Comparison of ENCODE assay signal across 8 cellular contexts in the genomic region with DNA sequence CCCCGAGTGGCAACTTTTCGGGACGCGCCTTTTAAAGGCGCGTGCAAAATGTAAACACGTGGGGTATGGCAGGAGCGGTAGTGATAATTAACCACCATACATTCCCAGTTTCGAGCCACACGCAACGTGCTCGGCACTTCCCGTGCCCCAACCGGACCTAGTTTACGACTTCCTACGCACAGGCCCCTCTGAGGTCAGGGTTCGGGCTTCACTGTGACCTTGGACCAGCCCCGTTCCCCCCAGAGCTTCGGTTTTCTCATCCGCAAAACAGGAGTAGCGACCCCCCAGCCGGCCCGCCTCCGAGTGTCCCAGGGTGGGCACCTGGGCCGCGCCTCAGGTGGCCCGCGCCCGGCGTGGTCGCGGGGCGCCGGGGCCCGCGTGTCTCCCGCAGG. TPM values are rescaled to one million over a fixed set of nuclear protein-coding genes. Genes with fewer than 3 reads are reported as not detected.
DNase-seq lines count a peak whose midpoint lies in the region; ATAC-seq, FAIRE-seq and TF ChIP-seq lines count a peak whose summit lies in the region.

No MANE protein-coding gene starts in this region.

- peaks cover 54 to 70% (median 61%) of the 10 kb centered on the region in 3 donors for H3K4me1 Mint-ChIP-seq in CD8-positive, alpha-beta memory T cell

- peaks cover 10 to 65% (median 16%) of the 10 kb centered on the region in 3 donors for H3K36me3 Mint-ChIP-seq in CD8-positive, alpha-beta memory T cell

- peaks cover 0 to 5% of the 10 kb centered on the region in 2 donors for H3K27me3 Mint-ChIP-seq in CD8-positive, alpha-beta memory T cell

- TF ChIP-seq CTCF in adrenal gland (IDR thresholded peaks at IDR 0.05), result no peak
- no peak for TF ChIP-seq CTCF in D721Med (IDR thresholded peaks at IDR 0.05; ENCODE audit: insufficient read depth, missing control alignments)

- peak overlapping the region; percentile 76 to 98 (median 97) for H3K27ac Mint-ChIP-seq in CD8-positive, alpha-beta memory T cell

- H3K4me3 ChIP-seq in CD8-positive, alpha-beta memory T cell (ENCODE audit: low read length), result peak overlapping the region; percentile 99
- peak overlapping the region; percentile 67 for H3K4me3 ChIP-seq in SJSA1
- H3K4me3 ChIP-seq in adrenal gland, result peak overlapping the region; percentile 43 to 76 (median 58)
- peak overlapping the region; percentile 92 for H3K4me3 ChIP-seq in rectal smooth muscle tissue (ENCODE audit: low read length)

- peaks cover 34% of the 10 kb centered on the region for H3K4me1 ChIP-seq in CD8-positive, alpha-beta memory T cell (ENCODE audit: insufficient read depth, low read length)
- peaks cover 17% of the 10 kb centered on the region for H3K4me1 ChIP-seq in SJSA1 (replicated peaks)
- peaks cover 15 to 42% of the 10 kb centered on the region in 2 donors for H3K4me1 ChIP-seq in adrenal gland (replicated peaks in 1 of 2)
- H3K4me1 ChIP-seq in rectal smooth muscle tissue (ENCODE audit: control insufficient read depth, insufficient read depth, low read length), result peaks cover 24% of the 10 kb centered on the region

- peaks cover 20% of the 10 kb centered on the region for H3K36me3 ChIP-seq in CD8-positive, alpha-beta memory T cell (ENCODE audit: insufficient read depth, low read length)
- H3K36me3 ChIP-seq in SJSA1 (peaks cover 40% of the 10 kb centered on the region), adrenal gland (replicated peaks in 1 of 2) (no peaks in the 10 kb centered on the region), rectal smooth muscle tissue (ENCODE audit: control insufficient read depth, insufficient read depth, low read length) (peaks cover 12% of the 10 kb centered on the region)

- intact Hi-C loops in adrenal gland (cut with DNase I), result loop anchor here in 1 of 2 donors (10.0 kb wide), 1 partner anchor 51 kb away; a partner anchor contains a TSS
- intact Hi-C loops in left ventricle myocardium superior (cut with micrococcal nuclease), result no loop called here

- WGBS in adrenal gland, 4 donors, result 0% methylated on average over 7 to 37 of the region's 37 CpGs; no CpG with 5 or more reads in 1 of the 4 donors

- no peaks in the 10 kb centered on the region for H3K27me3 ChIP-seq in CD8-positive, alpha-beta memory T cell (ENCODE audit: insufficient read depth, low read length, poor library complexity, severe bottlenecking)
- H3K27me3 ChIP-seq in SJSA1 (replicated peaks) (no peaks in the 10 kb centered on the region), adrenal gland (no peaks in the 10 kb centered on the region), rectal smooth muscle tissue (ENCODE audit: control insufficient read depth, insufficient read depth, low read length) (no peaks in the 10 kb centered on the region)

- CTCF ChIA-PET in CD8-positive, alpha-beta memory T cell (lab: Charles Lee), result interaction anchor here (0.9 to 4.1 kb wide), 11 partner anchors 10 to 527 kb away, joined by 3 to 30 read pairs (median 4); a partner anchor contains a TSS

- POLR2A ChIA-PET in CD8-positive, alpha-beta memory T cell (lab: Charles Lee), result interaction anchor here (0.7 to 3.6 kb wide), 7 partner anchors 14 to 1460 kb away, joined by 3 to 78 read pairs (median 8); a partner anchor contains a TSS

- H3K9ac ChIP-seq in rectal smooth muscle tissue (ENCODE audit: low read length), result peak overlapping the region; percentile 58

- no peaks in the 10 kb centered on the region for H3K9me3 Mint-ChIP-seq in CD8-positive, alpha-beta memory T cell

- H3K4me3 Mint-ChIP-seq in CD8-positive, alpha-beta memory T cell, result peak overlapping the region; percentile 93 to 99 (median 97)

- TF ChIP-seq POLR2A in adrenal gland (IDR thresholded peaks at IDR 0.05), result no peak

- no peaks in the 10 kb centered on the region for H3K9me3 ChIP-seq in CD8-positive, alpha-beta memory T cell (ENCODE audit: low read length)
- H3K9me3 ChIP-seq in SJSA1 (replicated peaks) (no peaks in the 10 kb centered on the region; the same call in 1 of the 2 replicates), adrenal gland (replicated peaks in 1 of 3) (no peaks in the 10 kb centered on the region)

- FAIRE-seq in D721Med (lab: Jason Lieb, UNC), result no peak

- ATAC-seq in GM19455 (IDR thresholded peaks at IDR 0.05; ENCODE audit: unreplicated experiment) (peak; percentile 52), HG03565 (IDR thresholded peaks at IDR 0.05; ENCODE audit: unreplicated experiment) (peak; percentile 23), left ventricle myocardium superior (peak; percentile 45)

- DNase-seq in CD8-positive, alpha-beta memory T cell, result peak in 3 of 5 donors; percentile 32 to 73 (median 43)
- no peak for DNase-seq in SJSA1 (ENCODE audit: low read depth in 1 of 2, low spot score in 2 of 2)
- DNase-seq in adrenal gland, result peak; percentile 58 to 84 (median 69)
- DNase-seq in left ventricle myocardium superior, result peak; percentile 75
- DNase-seq in D721Med (ENCODE audit: insufficient read length, low spot score), result no peak

- peak overlapping the region; percentile 94 for H3K27ac ChIP-seq in CD8-positive, alpha-beta memory T cell (ENCODE audit: low read depth, low read length)
- H3K27ac ChIP-seq in SJSA1, result peak overlapping the region; percentile 20; the same call in 1 of the 2 replicates
- H3K27ac ChIP-seq in adrenal gland, result peak overlapping the region; percentile 43 to 96 (median 91)
- peak overlapping the region; percentile 76 for H3K27ac ChIP-seq in rectal smooth muscle tissue (ENCODE audit: low read depth, low read length)

RNA-seq across cellular contexts. Expression of a gene that starts 0.5 kb away (rescaled TPM):
- total RNA-seq in CD8-positive, alpha-beta memory T cell, result 10 to 100 TPM; 21.7 to 21.8 TPM
- polyA plus RNA-seq in CD8-positive, alpha-beta memory T cell, result 13.9 TPM
- 12.8 and 17.3 TPM in 2 replicates for total RNA-seq in SJSA1 (2014; rRNA removed; shearing (Covaris generic))
- total RNA-seq in adrenal gland (10 to 100 TPM; 10.2 to 25.2 (median 17.6) TPM), left ventricle myocardium superior (36.8 TPM)
- 10 to 100 TPM; 10.1 to 39.0 (median 11.7) TPM for polyA plus RNA-seq in adrenal gland

RNA-seq across cellular contexts. Expression of a gene that starts 0.6 kb away (rescaled TPM):
- 10 to 100 TPM; 48.8 to 49.4 TPM for total RNA-seq in CD8-positive, alpha-beta memory T cell
- 75.3 TPM for polyA plus RNA-seq in CD8-positive, alpha-beta memory T cell
- total RNA-seq in SJSA1 (2014; rRNA removed; shearing (Covaris generic)), result 82.1 and 82.7 TPM in 2 replicates
- total RNA-seq in adrenal gland, result 10 to 100 TPM; 52.4 to 79.1 (median 59.1) TPM
- 10 to 100 TPM; 40.0 to 50.4 (median 41.5) TPM for polyA plus RNA-seq in adrenal gland
- total RNA-seq in left ventricle myocardium superior, result 29.5 TPM

RNA-seq across cellular contexts. Expression of a gene that starts 54.2 kb away (rescaled TPM):
- total RNA-seq in CD8-positive, alpha-beta memory T cell, result 10 to 100 TPM; 38.8 to 38.9 TPM
- 44.0 TPM for polyA plus RNA-seq in CD8-positive, alpha-beta memory T cell
- 12.9 and 17.7 TPM in 2 replicates for total RNA-seq in SJSA1 (2014; rRNA removed; shearing (Covaris generic))
- total RNA-seq in adrenal gland (10 to 100 TPM; 15.6 to 66.5 (median 34.7) TPM), left ventricle myocardium superior (7.9 TPM)
- 10 to 100 TPM; 20.4 to 30.7 (median 21.2) TPM for polyA plus RNA-seq in adrenal gland

RNA-seq across cellular contexts. Expression of a gene that starts 54.4 kb away (rescaled TPM):
- 10 to 100 TPM; 25.8 to 26.6 TPM for total RNA-seq in CD8-positive, alpha-beta memory T cell
- 22.9 TPM for polyA plus RNA-seq in CD8-positive, alpha-beta memory T cell
- 22.4 and 25.9 TPM in 2 replicates for total RNA-seq in SJSA1 (2014; rRNA removed; shearing (Covaris generic))
- 10 to 100 TPM in 3 of 8 donors, 1 to 10 TPM in 5; 5.8 to 13.8 (median 9.5) TPM for total RNA-seq in adrenal gland
- 10 to 100 TPM in 1 of 3 donors, 1 to 10 TPM in 2; 4.1 to 25.8 (median 6.1) TPM for polyA plus RNA-seq in adrenal gland
- 15.7 TPM for total RNA-seq in left ventricle myocardium superior

Comparison
In these comparisons a context has a peak if more than half of its experiments do, and no peak if none do; other contexts are left out.
1. DNase-seq: peak in CD8-positive, alpha-beta memory T cell (3 of 5), adrenal gland (7 of 7) and left ventricle myocardium superior (single experiment); none in SJSA1 (0 of 2) and D721Med (single experiment).
2. H3K27ac ChIP-seq: peak in every context shown above with its lines; median percentile 94 in CD8-positive, alpha-beta memory T cell; 91 in adrenal gland; 76 in rectal smooth muscle tissue; 20 in SJSA1.
3. Peak in every context shown above with its lines, with median percentiles within 50 percentile points of each other: H3K4me3 ChIP-seq and ATAC-seq.